ENCODE assay signal across 8 cellular contexts in genomic region chr16:14071576-14072271, GRCh38. TPM values are rescaled to one million over a fixed set of nuclear protein-coding genes. Genes with fewer than 3 reads are reported as not detected.
DNase-seq lines count a peak whose midpoint lies in the region; ATAC-seq and TF ChIP-seq lines count a peak whose summit lies in the region.

No MANE protein-coding gene starts in this region.

- H3K56ac ChIP-seq in mesendoderm (ENCODE audit: low read length) = peak overlapping the region; percentile 95

- peak overlapping the region; percentile 89; the same call in 1 of the 2 replicates for H2AFZ ChIP-seq in Loucy (ENCODE audit: low read length)

- no peaks in the 10 kb centered on the region for H4K20me1 ChIP-seq in Loucy (ENCODE audit: insufficient read depth, low read length, poor library complexity, severe bottlenecking)

- peak overlapping the region; percentile 43 for H4K8ac ChIP-seq in mesendoderm (ENCODE audit: low read depth, low read length)

- no peak overlapping the region for H2BK15ac ChIP-seq in mesendoderm (replicated peaks; ENCODE audit: low read depth)

- peaks cover 10% of the 10 kb centered on the region; the same call in 1 of the 2 replicates for H3K79me2 ChIP-seq in Loucy (ENCODE audit: insufficient read depth, low read length)
- H3K79me2 ChIP-seq in mesendoderm (ENCODE audit: control insufficient read depth, insufficient read depth, low read length) = peaks cover 20% of the 10 kb centered on the region

- H3K36me3 ChIP-seq in Loucy (ENCODE audit: insufficient read depth, low read length) (no peaks in the 10 kb centered on the region), mesendoderm (ENCODE audit: control insufficient read depth, insufficient read depth, low read length) (no peaks in the 10 kb centered on the region), upper lobe of right lung (no peaks in the 10 kb centered on the region)

- H3K9ac ChIP-seq in Loucy (ENCODE audit: low read depth, low read length, poor library complexity, severe bottlenecking) (peak overlapping the region; percentile 81), mesendoderm (ENCODE audit: low read length) (peak overlapping the region; percentile 82)

- no peaks in the 10 kb centered on the region for H3F3A ChIP-seq in Loucy (ENCODE audit: low read depth)

- TF ChIP-seq CTCF in Loucy (conservative IDR thresholded peaks at IDR 0.05; ENCODE audit: low read length) = no peak
- no peak for TF ChIP-seq CTCF in upper lobe of right lung (IDR thresholded peaks at IDR 0.05)

- H2BK5ac ChIP-seq in mesendoderm (ENCODE audit: low read length) = no peak overlapping the region

- peak overlapping the region; percentile 82 for H3K4me3 ChIP-seq in Loucy (ENCODE audit: low read length, poor library complexity, severe bottlenecking)
- peak overlapping the region; percentile 78 for H3K4me3 ChIP-seq in mesendoderm (ENCODE audit: low read length)
- peak overlapping the region; percentile 80 for H3K4me3 ChIP-seq in upper lobe of right lung

- H3K27ac ChIP-seq in mesendoderm (ENCODE audit: low read depth, low read length) (peak overlapping the region; percentile 67), upper lobe of right lung (peak overlapping the region; percentile 86)

- no peaks in the 10 kb centered on the region for H3K9me2 ChIP-seq in Loucy (replicated peaks; ENCODE audit: low read depth, low read length)

- H3K79me1 ChIP-seq in mesendoderm (ENCODE audit: low read length) = peaks cover 7% of the 10 kb centered on the region

- DNase-seq in CMK (ENCODE audit: low read depth) (peak; percentile 9), cerebellar cortex (ENCODE audit: low spot score) (peak; percentile 6), mesendoderm (no peak), upper lobe of right lung (no peak), cerebellar nuclear complex (lab: John Stamatoyannopoulos, UW) (no peak), hippocampal formation (lab: John Stamatoyannopoulos, UW) (no peak)

- H3K23ac ChIP-seq in mesendoderm (ENCODE audit: low read length) = no peak overlapping the region

- peak overlapping the region; percentile 15 for H2BK120ac ChIP-seq in mesendoderm (ENCODE audit: low read depth, low read length)

- intact Hi-C loops in upper lobe of right lung (cut with DNase I) = no loop called here

- H3K27me3 ChIP-seq in Loucy (ENCODE audit: insufficient read depth, low read length, poor library complexity, severe bottlenecking) (no peaks in the 10 kb centered on the region), mesendoderm (ENCODE audit: insufficient read depth, low read length, poor library complexity) (no peaks in the 10 kb centered on the region), upper lobe of right lung (no peaks in the 10 kb centered on the region)

- H3K4me1 ChIP-seq in Loucy (ENCODE audit: insufficient read depth, low read length, poor library complexity, severe bottlenecking) (peaks cover 9% of the 10 kb centered on the region), mesendoderm (ENCODE audit: control insufficient read depth, low read depth, low read length) (peaks cover 4% of the 10 kb centered on the region), upper lobe of right lung (no peaks in the 10 kb centered on the region)

- peak overlapping the region; percentile 52 for H3K18ac ChIP-seq in mesendoderm (ENCODE audit: low read length)

- H3K9me3 ChIP-seq in Loucy (ENCODE audit: insufficient read depth, low read depth, low read length) (no peaks in the 10 kb centered on the region), upper lobe of right lung (peaks cover under 1% of the 10 kb centered on the region)

- no peak overlapping the region for H4K5ac ChIP-seq in mesendoderm (ENCODE audit: low read length)

- peak overlapping the region; percentile 22 for H3K4ac ChIP-seq in mesendoderm (ENCODE audit: low read depth, low read length)

- H3K4me2 ChIP-seq in Loucy (ENCODE audit: low read depth, low read length, poor library complexity, severe bottlenecking) (peak overlapping the region; percentile 79), mesendoderm (ENCODE audit: low read length) (peak overlapping the region; percentile 73)

- WGBS in mesendoderm (ENCODE audit: extremely low coverage, insufficient coverage, low lambda C conversion rate) = no CpG with 5 or more reads among the region's 32 CpGs

- ATAC-seq in GM19455 (IDR thresholded peaks at IDR 0.05; ENCODE audit: unreplicated experiment) (peak; percentile 44), upper lobe of right lung (no peak)

- H2AK5ac ChIP-seq in mesendoderm (ENCODE audit: low read length) = peak overlapping the region; percentile 43

RNA-seq across cellular contexts. Expression of gene MRTFB, which starts 0.6 kb away (rescaled TPM):
- 11.5 TPM for polyA plus RNA-seq in mesendoderm (2013, experiment 1 of 2)
- polyA plus RNA-seq in mesendoderm (2013, experiment 2 of 2) = 10.4 TPM
- total RNA-seq in upper lobe of right lung = 54.7 TPM

Comparison
In these comparisons a context has a peak if more than half of its experiments do, and no peak if none do; other contexts are left out.
1. DNase-seq: peak in CMK (single experiment) and cerebellar cortex (single experiment); none in mesendoderm (single experiment), upper lobe of right lung (single experiment), cerebellar nuclear complex (0 of 2) and hippocampal formation (0 of 2).
2. Peak in every context shown above with its lines, with median percentiles within 50 percentile points of each other: H3K4me3 ChIP-seq.